Comparison of ENCODE assay signal across 26 cellular contexts in genomic region chr13:35465345-35465744, GRCh38. TPM values are rescaled to one million over a fixed set of nuclear protein-coding genes. Genes with fewer than 3 reads are reported as not detected.
"Had no signal": no experiment of that assay in that cellular context is flagged by ENCODE, and none has a peak within 500 bp of the region (broad histone marks: within the 10 kb centered on the region; RNA-seq: fewer than 3 reads in every experiment).

No MANE protein-coding gene starts in this region.

- H3K4me2 ChIP-seq: hepatocyte had no signal

- H3K36me3 ChIP-seq: colonic mucosa, esophagus muscularis mucosa, esophagus squamous epithelium, gastrocnemius medialis, gastroesophageal sphincter, heart left ventricle, heart right ventricle had no signal

- H3K27me3 ChIP-seq: colonic mucosa, esophagus muscularis mucosa, gastrocnemius medialis, gastroesophageal sphincter had no signal

- H3K9me3 ChIP-seq: colonic mucosa, esophagus muscularis mucosa, esophagus squamous epithelium, gastrocnemius medialis, gastroesophageal sphincter, heart left ventricle, heart right ventricle had no signal

- DNase-seq: colonic mucosa; cortex of kidney; dermis blood vessel endothelial cell; dorsolateral prefrontal cortex; effector CD4-positive, alpha-beta T cell; effector CD8-positive, alpha-beta T cell; effector memory CD4-positive, alpha-beta T cell; effector memory CD8-positive, alpha-beta T cell; endodermal cell; erythroblast; esophagus squamous epithelium; foreskin fibroblast; foreskin keratinocyte; foreskin melanocyte; gastrocnemius medialis; glutamatergic neuron; head of caudate nucleus; heart left ventricle; heart right ventricle had no signal

- H3K27ac ChIP-seq: colonic mucosa, coronary artery, dorsolateral prefrontal cortex, epithelial cell of prostate, esophagus muscularis mucosa, esophagus squamous epithelium, foreskin keratinocyte, gastrocnemius medialis, gastroesophageal sphincter, heart left ventricle, heart right ventricle, hepatocyte had no signal

- FAIRE-seq: endothelial cell of umbilical vein had no signal

- H3K4me3 ChIP-seq: colonic mucosa, coronary artery, dorsolateral prefrontal cortex, esophagus muscularis mucosa, esophagus squamous epithelium, gastrocnemius medialis, gastroesophageal sphincter, heart left ventricle, heart right ventricle, hepatocyte had no signal

- H2AFZ ChIP-seq: hepatocyte had no signal

- H3K4me1 ChIP-seq: colonic mucosa, foreskin keratinocyte, gastroesophageal sphincter had no signal

- ATAC-seq: effector memory CD8-positive, alpha-beta T cell; esophagus mucosa; foreskin keratinocyte; gastrocnemius medialis; gastroesophageal sphincter; heart left ventricle; heart right ventricle had no signal

RNA-seq across cellular contexts. Expression of gene MAB21L1, which starts 11.1 kb away (rescaled TPM):
- polyA plus RNA-seq: foreskin keratinocyte had no signal
